ENCODE assay signal across 1 cellular context in the genomic region with DNA sequence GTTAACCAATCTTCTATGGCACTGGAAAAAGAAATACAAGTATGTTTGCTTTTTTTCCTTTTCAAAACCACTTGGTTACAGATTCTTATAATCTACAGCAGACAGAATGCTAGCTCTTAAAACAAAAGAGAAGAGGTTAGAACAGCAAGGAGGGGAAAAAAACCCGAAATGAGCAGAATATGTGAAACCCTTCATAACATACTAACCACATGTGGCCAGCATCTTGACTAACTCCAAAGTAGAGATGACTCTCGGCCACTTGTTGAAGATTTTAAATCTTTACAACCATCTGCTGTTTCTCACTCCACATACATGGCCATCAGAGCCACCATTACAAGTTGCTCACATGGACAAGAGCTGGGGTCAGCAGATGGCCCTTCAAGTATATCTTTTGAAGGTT.
TF ChIP-seq lines count a peak whose summit lies in the region.

No MANE protein-coding gene starts in this region.

TF ChIP-seq in HCT116, 20 proteins besides CTCF, POLR2A, EP300 and RAD21:
- no peak for TF ChIP-seq POLR2AphosphoS5 (IDR thresholded peaks at IDR 0.05; ENCODE audit: low read depth, low read length)
- TF ChIP-seq EZH2 (IDR thresholded peaks at IDR 0.05), result no peak
- TF ChIP-seq EGR1 (IDR thresholded peaks at IDR 0.05; ENCODE audit: low read depth), result no peak
- no peak for TF ChIP-seq ZFX (IDR thresholded peaks at IDR 0.05)
- no peak for TF ChIP-seq EZH2phosphoT487 (IDR thresholded peaks at IDR 0.05; ENCODE audit: borderline replicate concordance)
- TF ChIP-seq CEBPB (IDR thresholded peaks at IDR 0.05; ENCODE audit: low read depth), result no peak
- no peak for TF ChIP-seq TCF7L2 (IDR thresholded peaks at IDR 0.05; ENCODE audit: borderline replicate concordance, extremely low read depth, insufficient read depth, insufficient read length)
- TF ChIP-seq SRF (IDR thresholded peaks at IDR 0.05; ENCODE audit: low read depth), result no peak
- no peak for TF ChIP-seq FOSL1 (IDR thresholded peaks at IDR 0.05; ENCODE audit: low read depth)
- TF ChIP-seq ELF1 (IDR thresholded peaks at IDR 0.05; ENCODE audit: borderline replicate concordance, low read depth), result no peak
- TF ChIP-seq SIN3A (IDR thresholded peaks at IDR 0.05; ENCODE audit: low read depth), result no peak
- TF ChIP-seq, protein P1, sequence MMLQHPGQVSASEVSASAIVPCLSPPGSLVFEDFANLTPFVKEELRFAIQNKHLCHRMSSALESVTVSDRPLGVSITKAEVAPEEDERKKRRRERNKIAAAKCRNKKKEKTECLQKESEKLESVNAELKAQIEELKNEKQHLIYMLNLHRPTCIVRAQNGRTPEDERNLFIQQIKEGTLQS (IDR thresholded peaks at IDR 0.05), result no peak
- TF ChIP-seq JUND (IDR thresholded peaks at IDR 0.05), result no peak
- no peak for TF ChIP-seq ZBTB33 (IDR thresholded peaks at IDR 0.05; ENCODE audit: extremely low read depth, insufficient replicate concordance, low read length)
